ENCODE assay signal across 15 cellular contexts in genomic region chr20:25278636-25279361, GRCh38. TPM values are rescaled to one million over a fixed set of nuclear protein-coding genes. Genes with fewer than 3 reads are reported as not detected.
DNase-seq lines count a peak whose midpoint lies in the region; ATAC-seq and TF ChIP-seq lines count a peak whose summit lies in the region.
"Had no signal": no experiment of that assay in that cellular context is flagged by ENCODE, and none has a peak within 500 bp of the region (broad histone marks: within the 10 kb centered on the region; RNA-seq: fewer than 3 reads in every experiment).

No MANE protein-coding gene starts in this region.

- WGBS in thyroid gland, 2 donors, result 91 to 93% methylated on average over 21 to 26 of the region's 26 CpGs

- peak overlapping the region; percentile 4 for H3K27ac ChIP-seq in cingulate gyrus (ENCODE audit: low read depth, low read length)
- no peak overlapping the region for H3K27ac ChIP-seq in lower lobe of right lung
- no peak overlapping the region for H3K27ac ChIP-seq in thyroid gland
- H3K27ac ChIP-seq: thoracic aorta had no signal

- TF ChIP-seq POLR2A in thyroid gland (IDR thresholded peaks at IDR 0.05), result no peak

- ATAC-seq in lower lobe of right lung, result no peak
- no peak for ATAC-seq in HG02610 (IDR thresholded peaks at IDR 0.05; ENCODE audit: unreplicated experiment)
- ATAC-seq: A549 had no signal

- H3K36me3 ChIP-seq in lower lobe of right lung (peaks cover 99% of the 10 kb centered on the region), thyroid gland (peaks cover 46 to 53% of the 10 kb centered on the region in 2 donors)

- no peak overlapping the region for H3K4me3 ChIP-seq in lower lobe of right lung
- no peak overlapping the region for H3K4me3 ChIP-seq in thyroid gland (replicated peaks in 1 of 3)
- H3K4me3 ChIP-seq: A549, esophagus squamous epithelium, thoracic aorta had no signal

- H3K9me3 ChIP-seq in lower lobe of right lung, result no peaks in the 10 kb centered on the region
- no peaks in the 10 kb centered on the region for H3K9me3 ChIP-seq in thyroid gland
- H3K9me3 ChIP-seq: A549, esophagus squamous epithelium, thoracic aorta had no signal

- peak; percentile 55 for DNase-seq in activated effector memory CD4-positive, alpha-beta T cell treated with anti-CD3 and anti-CD28 coated beads, Interleukin-2, amount 50 U/mL, for 16 hours
- no peak for DNase-seq in activated effector memory CD4-positive, alpha-beta T cell treated with Interleukin-2 at 50 U/mL for 16 hours
- DNase-seq in lower lobe of right lung, result peak; percentile 39
- DNase-seq in thyroid gland, result peak; percentile 0 to 2
- no peak for DNase-seq in NOMO-1 treated with dmso at 0.1 percent for 144 hours (lab: John Stamatoyannopoulos, UW; ENCODE audit: unreplicated experiment)
- no peak for DNase-seq in mucosa of gallbladder (ENCODE audit: low spot score)
- DNase-seq: activated CD4-positive, alpha-beta T cell treated with anti-CD3 and anti-CD28 coated beads, Interleukin-2, amount 50 U/mL, for 4 hours; CD4-positive, alpha-beta memory T cell; esophagus squamous epithelium; NCI-H1436 treated with DMSO at 0.1 percent for 48 hours; T1000 had no signal

- no peaks in the 10 kb centered on the region for H3K27me3 ChIP-seq in lower lobe of right lung (ENCODE audit: low read depth)
- H3K27me3 ChIP-seq in thyroid gland, result no peaks in the 10 kb centered on the region
- H3K27me3 ChIP-seq: esophagus squamous epithelium had no signal

- H3K4me1 ChIP-seq in lower lobe of right lung (no peaks in the 10 kb centered on the region), thyroid gland (peaks cover 0 to 13% of the 10 kb centered on the region in 2 donors)
- H3K4me1 ChIP-seq: A549 had no signal

- TF ChIP-seq CTCF in lower lobe of right lung (IDR thresholded peaks at IDR 0.05) (no peak), thyroid gland (IDR thresholded peaks at IDR 0.05) (no peak)

- intact Hi-C loops in lower lobe of right lung (cut with DNase I), result no loop called here
- intact Hi-C loops in thyroid gland (cut with DNase I), result no loop called here

RNA-seq across cellular contexts. Expression of gene PYGB, which starts 30.9 kb away (rescaled TPM):
- total RNA-seq in lower lobe of right lung, result 57.5 TPM
- 100 to 1,000 TPM in 1 of 4 donors, 10 to 100 TPM in 3; 83.2 to 141 (median 94.6) TPM for total RNA-seq in thyroid gland
- total RNA-seq in mucosa of gallbladder, result 99.5 TPM

Comparison
In these comparisons a context has a peak if more than half of its experiments do, and no peak if none do; other contexts are left out.
1. DNase-seq: peak in activated effector memory CD4-positive, alpha-beta T cell treated with anti-CD3 and anti-CD28 coated beads, Interleukin-2, amount 50 U/mL, for 16 hours (single experiment), lower lobe of right lung (single experiment) and thyroid gland (2 of 2); none in activated effector memory CD4-positive, alpha-beta T cell treated with Interleukin-2 at 50 U/mL for 16 hours (single experiment), NOMO-1 treated with dmso at 0.1 percent for 144 hours (single experiment) and mucosa of gallbladder (single experiment).